ENCODE assay signal across 15 cellular contexts in genomic region chr7:46539892-46540483, GRCh38.
"Had no signal": no experiment of that assay in that cellular context is flagged by ENCODE, and none has a peak within 500 bp of the region (broad histone marks: within the 10 kb centered on the region; RNA-seq: fewer than 3 reads in every experiment).

No MANE protein-coding gene starts in this region.

- H2AFZ ChIP-seq: parathyroid adenoma had no signal

- H3K4me3 ChIP-seq: tibial nerve, vagina had no signal

- H3K79me2 ChIP-seq: parathyroid adenoma had no signal

- H3K27me3 ChIP-seq: neutrophil, tibial nerve, vagina had no signal

- H3K9ac ChIP-seq: parathyroid adenoma had no signal

- H3K36me3 ChIP-seq: neutrophil, tibial nerve, vagina had no signal

- H3K27ac ChIP-seq: neutrophil, parathyroid adenoma, tibial nerve, vagina had no signal

- H3K4me1 ChIP-seq: parathyroid adenoma, tibial nerve, vagina had no signal

- DNase-seq: activated CD4-positive, alpha-beta T cell treated with anti-CD3 and anti-CD28 coated beads, Interleukin-2, amount 10 ng/mL, durations not matched to agents 24 days and 14 days; activated CD4-positive, CD25-positive, alpha-beta regulatory T cell; activated CD8-positive, alpha-beta memory T cell treated with anti-CD3 and anti-CD28 coated beads for 24 hours; activated gamma-delta T cell treated with Interleukin-2 at 50 U/mL for 16 hours; amniotic stem cell; cortex of kidney; effector CD4-positive, alpha-beta T cell; foreskin fibroblast; left colon; naive thymus-derived CD4-positive, alpha-beta T cell; stimulated activated naive B cell treated with anti-CD40 and anti-IgM and Interleukin-4, amounts not matched to agents 10 μg/mL and 1 μg/mL and 100 μg/mL, for 72 hours had no signal

- H3K9me3 ChIP-seq: neutrophil, tibial nerve, vagina had no signal
